ENCODE assay signal across 12 cellular contexts in the genomic region with DNA sequence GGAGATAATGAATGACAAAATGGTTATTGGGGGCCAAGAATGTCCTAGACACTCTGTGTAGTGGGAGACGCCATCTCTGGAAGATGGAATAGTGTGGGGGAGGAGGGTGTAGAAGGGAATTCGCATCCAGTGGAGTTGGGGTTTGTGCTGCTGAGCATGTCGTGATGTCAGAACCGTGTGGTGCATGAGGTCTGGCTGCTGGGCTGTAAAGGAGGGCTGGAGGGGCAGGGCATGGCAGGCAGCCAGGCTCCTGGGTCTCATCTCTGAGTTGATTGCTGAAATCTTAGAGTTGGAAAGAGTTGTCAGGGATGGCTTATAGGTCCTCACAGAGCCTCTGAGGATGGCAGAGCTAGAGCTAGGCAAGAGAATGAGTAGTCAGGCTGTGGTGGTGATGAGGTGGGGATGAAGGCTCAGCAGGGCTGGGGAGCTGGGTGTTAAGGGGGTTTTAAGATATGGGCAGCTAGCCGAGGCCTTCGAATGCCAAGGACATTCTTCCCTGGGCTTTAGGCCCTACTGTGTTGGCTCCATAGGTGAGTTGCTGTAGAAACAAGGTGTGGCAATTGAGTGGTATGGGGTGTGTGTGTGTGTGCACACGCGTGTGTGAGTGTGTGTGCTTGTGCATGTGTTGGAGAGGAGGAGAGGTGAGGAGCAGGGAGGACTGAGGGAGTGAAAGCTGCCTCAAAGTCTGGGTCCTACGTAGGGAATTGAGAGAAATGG. TPM values are rescaled to one million over a fixed set of nuclear protein-coding genes. Genes with fewer than 3 reads are reported as not detected.
DNase-seq lines count a peak whose midpoint lies in the region; ATAC-seq and TF ChIP-seq lines count a peak whose summit lies in the region.
"Had no signal": no experiment of that assay in that cellular context is flagged by ENCODE, and none has a peak within 500 bp of the region (broad histone marks: within the 10 kb centered on the region; RNA-seq: fewer than 3 reads in every experiment).

No MANE protein-coding gene starts in this region.

- H3K9me3 Mint-ChIP-seq in T-helper 1 cell treated with Interleukin-12 subunit alpha and Interleukin-12 subunit beta and Interleukin-4 antibody, amounts not matched to agents 30 μg/mL and 1 μg/mL, for 36 hours = peaks cover 6% of the 10 kb centered on the region
- peaks cover 4% of the 10 kb centered on the region for H3K9me3 Mint-ChIP-seq in GM23338

- H3K4me2 ChIP-seq in GM23338 = peak overlapping the region; percentile 97

- ATAC-seq in GM23338 (no peak), gastrocnemius medialis (peak in 1 of 2 donors; percentile 1), HG03439 (IDR thresholded peaks at IDR 0.05; ENCODE audit: unreplicated experiment) (no peak), HG03442 (IDR thresholded peaks at IDR 0.05; ENCODE audit: unreplicated experiment) (no peak)
- ATAC-seq: stimulated activated naive B cell treated with anti-CD40 and anti-IgM and Interleukin-4, amounts not matched to agents 10 μg/mL and 1 μg/mL and 100 μg/mL, for 72 hours had no signal

- H4K20me1 ChIP-seq in GM23338 (replicated peaks; ENCODE audit: insufficient read depth) = peaks cover 4% of the 10 kb centered on the region; the same call in 1 of the 2 replicates

- no peaks in the 10 kb centered on the region for H3K79me2 ChIP-seq in GM23338 (replicated peaks; ENCODE audit: insufficient read depth)

- H3K4me3 ChIP-seq in GM23338 (peak overlapping the region; percentile 88), dorsolateral prefrontal cortex (peak overlapping the region in 56 of 59 donors; percentile 18 to 90 (median 77)), gastrocnemius medialis (peak overlapping the region in 2 of 4 donors; percentile 1 to 82)
- H3K4me3 ChIP-seq: esophagus squamous epithelium had no signal

- no peak for TF ChIP-seq POLR2A in gastrocnemius medialis (IDR thresholded peaks at IDR 0.05)

- H2AFZ ChIP-seq in GM23338 = no peak overlapping the region

- peaks cover 6% of the 10 kb centered on the region for H3K4me1 ChIP-seq in GM23338 (ENCODE audit: insufficient read depth)
- peaks cover 29 to 42% of the 10 kb centered on the region in 2 donors for H3K4me1 ChIP-seq in gastrocnemius medialis

- no peaks in the 10 kb centered on the region for H3K9me3 ChIP-seq in gastrocnemius medialis
- H3K9me3 ChIP-seq: esophagus squamous epithelium had no signal

- peaks cover 8% of the 10 kb centered on the region; the same call in 1 of the 2 replicates for H3K9me2 ChIP-seq in GM23338 (ENCODE audit: insufficient read depth)

- H3K36me3 Mint-ChIP-seq in T-helper 1 cell treated with Interleukin-12 subunit alpha and Interleukin-12 subunit beta and Interleukin-4 antibody, amounts not matched to agents 30 μg/mL and 1 μg/mL, for 36 hours (ENCODE audit: low read depth) = peaks cover 22% of the 10 kb centered on the region
- peaks cover 29% of the 10 kb centered on the region for H3K36me3 Mint-ChIP-seq in GM23338 (ENCODE audit: low read depth)

- H3K27me3 Mint-ChIP-seq in T-helper 1 cell treated with Interleukin-12 subunit alpha and Interleukin-12 subunit beta and Interleukin-4 antibody, amounts not matched to agents 30 μg/mL and 1 μg/mL, for 36 hours (ENCODE audit: low read depth) = no peaks in the 10 kb centered on the region
- peaks cover 22% of the 10 kb centered on the region for H3K27me3 Mint-ChIP-seq in GM23338 (ENCODE audit: insufficient read depth, low read depth, poor library complexity)

- H3F3A ChIP-seq in GM23338 (replicated peaks; ENCODE audit: low read depth) = peaks cover 21% of the 10 kb centered on the region

- H3K36me3 ChIP-seq in GM23338 (ENCODE audit: insufficient read depth) (peaks cover 9% of the 10 kb centered on the region), gastrocnemius medialis (peaks cover 0 to 14% of the 10 kb centered on the region in 2 donors)

- intact Hi-C loops in dorsolateral prefrontal cortex (cut with DNase I) (no loop called here), gastrocnemius medialis (cut with DNase I; ENCODE audit: low total_unique reads) (loop anchor here (5.0 kb wide), 1 partner anchor 1384 kb away; the partner anchor contains the start of gene PPP1R15B)

- no peak overlapping the region for H3K4me3 Mint-ChIP-seq in T-helper 1 cell treated with Interleukin-12 subunit alpha and Interleukin-12 subunit beta and Interleukin-4 antibody, amounts not matched to agents 30 μg/mL and 1 μg/mL, for 36 hours
- no peak overlapping the region for H3K4me3 Mint-ChIP-seq in GM23338

- in situ Hi-C loops in gastrocnemius medialis (cut with MboI; ENCODE audit: low sequenced_read_pairs in 4 of 4) = no loop called here

- peaks cover 20% of the 10 kb centered on the region for H3K4me1 Mint-ChIP-seq in T-helper 1 cell treated with Interleukin-12 subunit alpha and Interleukin-12 subunit beta and Interleukin-4 antibody, amounts not matched to agents 30 μg/mL and 1 μg/mL, for 36 hours (ENCODE audit: low read depth)
- peaks cover 10% of the 10 kb centered on the region for H3K4me1 Mint-ChIP-seq in GM23338

- peak overlapping the region; percentile 37 for H3K27ac Mint-ChIP-seq in T-helper 1 cell treated with Interleukin-12 subunit alpha and Interleukin-12 subunit beta and Interleukin-4 antibody, amounts not matched to agents 30 μg/mL and 1 μg/mL, for 36 hours
- H3K27ac Mint-ChIP-seq in GM23338 = no peak overlapping the region
- H3K27ac Mint-ChIP-seq: stimulated activated naive B cell treated with anti-CD40 and anti-IgM and Interleukin-4, amounts not matched to agents 10 μg/mL and 1 μg/mL and 100 μg/mL, for 72 hours had no signal

- TF ChIP-seq CTCF in GM23338 (conservative IDR thresholded peaks at IDR 0.05; ENCODE audit: low read depth in 2 of 2) = no peak
- no peak for TF ChIP-seq CTCF in dorsolateral prefrontal cortex (IDR thresholded peaks at IDR 0.05 in 54 of 56, conservative IDR thresholded peaks at IDR 0.05 in 2 of 56; ENCODE audit: low read depth in 1 of 56, partially characterized antibody in 56 of 56)
- TF ChIP-seq CTCF in gastrocnemius medialis (IDR thresholded peaks at IDR 0.05 in 4 of 5, conservative IDR thresholded peaks at IDR 0.05 in 1 of 5) = no peak

- DNase-seq in T-helper 1 cell = no peak
- DNase-seq in GM23338 (ENCODE audit: low spot score) = no peak
- DNase-seq in dorsolateral prefrontal cortex = peak in 1 of 10 donors; percentile 61
- no peak for DNase-seq in gastrocnemius medialis
- DNase-seq in SK-N-DZ (ENCODE audit: low spot score) = no peak
- DNase-seq: esophagus squamous epithelium; NCI-H187 treated with DMSO at 0.1 percent for 48 hours; stimulated activated naive B cell treated with anti-CD40 and anti-IgM and Interleukin-4, amounts not matched to agents 10 μg/mL and 1 μg/mL and 100 μg/mL, for 72 hours had no signal

- peaks cover 20% of the 10 kb centered on the region for H3K27me3 ChIP-seq in GM23338 (ENCODE audit: insufficient read depth)
- H3K27me3 ChIP-seq in dorsolateral prefrontal cortex = no peaks in the 10 kb centered on the region
- H3K27me3 ChIP-seq in gastrocnemius medialis = no peaks in the 10 kb centered on the region

- no peak overlapping the region for H3K27ac ChIP-seq in GM23338 (ENCODE audit: low read depth)
- H3K27ac ChIP-seq in dorsolateral prefrontal cortex = peak overlapping the region in 45 of 59 donors; percentile 2 to 94 (median 83)
- peak overlapping the region; percentile 89 to 98 (median 94) for H3K27ac ChIP-seq in gastrocnemius medialis
- H3K27ac ChIP-seq: esophagus squamous epithelium had no signal

RNA-seq across cellular contexts. Expression of gene PPFIA4, which starts 1.9 kb away (rescaled TPM):
- 7.6 and 8.0 TPM in 2 replicates for total RNA-seq in GM23338 (2014; rRNA removed; shearing (Covaris generic))
- 1.3 and 2.2 TPM in 2 replicates for polyA plus RNA-seq in GM23338 (2016; fragmentation: Nextera tagmentation; extraction: Ambion mirVana)
- total RNA-seq in dorsolateral prefrontal cortex = 100 to 1,000 TPM in 106 of 120 experiments, 10 to 100 TPM in 14; 47.1 to 253 (median 140) TPM
- 10 to 100 TPM in 3 of 4 donors, 1 to 10 TPM in 1; 8.4 to 45.5 (median 33.1) TPM for total RNA-seq in gastrocnemius medialis
- polyA plus RNA-seq in SK-N-DZ (2014; cell fraction: cytosol; rRNA removed) = 0.83 and 0.97 TPM in 2 replicates
- polyA plus RNA-seq in SK-N-DZ (2014; cell fraction: nucleus; rRNA removed) = 20.8 and 22.8 TPM in 2 replicates

RNA-seq across cellular contexts. Expression of gene TMEM183A, which starts 21.1 kb away (rescaled TPM):
- total RNA-seq in GM23338 (2014; rRNA removed; shearing (Covaris generic)) = 107 and 128 TPM in 2 replicates
- polyA plus RNA-seq in GM23338 (2016; fragmentation: Nextera tagmentation; extraction: Ambion mirVana) = 54.7 and 55.1 TPM in 2 replicates
- 100 to 1,000 TPM in 5 of 120 experiments, 10 to 100 TPM in 115; 37.4 to 106 (median 77.4) TPM for total RNA-seq in dorsolateral prefrontal cortex
- total RNA-seq in gastrocnemius medialis = 10 to 100 TPM; 28.7 to 41.4 (median 30.6) TPM
- polyA plus RNA-seq in SK-N-DZ (2014; cell fraction: cytosol; rRNA removed) = 82.7 and 88.3 TPM in 2 replicates
- polyA plus RNA-seq in SK-N-DZ (2014; cell fraction: nucleus; rRNA removed) = 97.1 and 135 TPM in 2 replicates

RNA-seq across cellular contexts. Expression of gene MYOG, which starts 57.6 kb away (rescaled TPM):
- total RNA-seq in GM23338 (2014; rRNA removed; shearing (Covaris generic)) = not detected in 2 replicates
- polyA plus RNA-seq in GM23338 (2016; fragmentation: Nextera tagmentation; extraction: Ambion mirVana) = not detected in 2 replicates
- under 1 TPM in 21 of 120 experiments, not detected in 99; 0.26 to 0.91 (median 0.38) TPM for total RNA-seq in dorsolateral prefrontal cortex
- 100 to 1,000 TPM in 1 of 4 donors, 10 to 100 TPM in 3; 21.4 to 146 (median 73.1) TPM for total RNA-seq in gastrocnemius medialis
- polyA plus RNA-seq in SK-N-DZ (2014; cell fraction: cytosol; rRNA removed) = 2.4 and 3.5 TPM in 2 replicates
- 0.22 and 1.6 TPM in 2 replicates for polyA plus RNA-seq in SK-N-DZ (2014; cell fraction: nucleus; rRNA removed)
- total RNA-seq: esophagus squamous epithelium; T-helper 1 cell treated with Interleukin-12 subunit alpha and Interleukin-12 subunit beta and Interleukin-4 antibody, amounts not matched to agents 30 ng/mL and 1 ng/mL, for 36 hours had no signal

Comparison
In these comparisons a context has a peak if more than half of its experiments do, and no peak if none do; other contexts are left out.
1. RNA of gene MYOG, which starts 57.6 kb away (total RNA-seq): 21.4 to 146 TPM in gastrocnemius medialis; 0.26 to 0.91 TPM in dorsolateral prefrontal cortex and not detected in GM23338; every median in the first group is over 10 times any median in the second.